ENCODE assay signal across 1 cellular context in the genomic region with DNA sequence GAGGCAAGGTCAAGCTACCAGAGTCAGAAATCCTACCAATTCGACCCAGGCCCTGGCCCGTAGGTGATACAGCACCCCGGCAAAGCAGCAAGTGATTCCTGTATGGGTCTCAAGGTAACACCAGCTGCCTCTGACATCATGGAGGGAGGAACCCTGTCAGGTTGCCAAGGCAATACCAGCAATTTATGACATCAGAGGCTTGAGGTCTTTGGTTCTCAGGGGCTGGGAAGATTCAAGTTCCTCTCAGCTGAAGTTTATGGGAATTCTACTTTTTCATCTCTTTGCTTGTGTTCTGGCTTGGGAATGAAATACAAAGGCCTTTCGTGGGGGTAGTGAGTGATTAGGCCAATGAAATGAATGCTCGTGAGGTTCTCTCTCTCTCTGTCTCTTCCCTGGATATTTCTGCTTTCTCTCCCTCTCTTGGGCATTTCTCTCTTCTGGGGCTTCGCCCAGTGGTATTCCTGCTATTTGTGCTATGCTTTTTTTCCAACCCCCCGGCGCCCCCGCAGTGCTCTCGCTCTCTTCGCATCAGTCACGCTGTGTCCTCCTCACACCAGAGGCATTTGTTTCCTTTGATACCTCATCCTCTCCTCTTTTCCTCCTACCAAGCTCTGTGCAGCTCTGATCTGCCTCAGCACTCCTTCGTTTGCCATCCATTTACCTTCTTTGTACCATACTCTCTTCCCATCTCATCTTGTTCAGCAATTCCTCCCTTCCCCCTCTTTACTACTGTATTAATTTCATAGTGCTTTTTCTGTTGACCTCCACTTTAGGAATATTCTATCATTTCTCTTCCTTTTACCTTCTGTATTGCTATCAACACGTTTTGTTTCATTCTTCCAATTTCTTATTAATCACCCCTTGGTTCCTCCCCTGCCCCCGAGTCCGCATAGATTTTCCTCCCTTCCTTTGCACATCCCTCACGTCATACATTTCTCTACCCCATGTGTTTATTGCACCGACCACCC.
A peak's percentile ranks its signal among the peaks of the same experiment; 100 is the strongest.
TF ChIP-seq lines count a peak whose summit lies in the region.

No MANE protein-coding gene starts in this region.

TF ChIP-seq in HEK293, 187 proteins besides CTCF, POLR2A, EP300 and RAD21 (continued from another document):
- TF ChIP-seq, protein P1, sequence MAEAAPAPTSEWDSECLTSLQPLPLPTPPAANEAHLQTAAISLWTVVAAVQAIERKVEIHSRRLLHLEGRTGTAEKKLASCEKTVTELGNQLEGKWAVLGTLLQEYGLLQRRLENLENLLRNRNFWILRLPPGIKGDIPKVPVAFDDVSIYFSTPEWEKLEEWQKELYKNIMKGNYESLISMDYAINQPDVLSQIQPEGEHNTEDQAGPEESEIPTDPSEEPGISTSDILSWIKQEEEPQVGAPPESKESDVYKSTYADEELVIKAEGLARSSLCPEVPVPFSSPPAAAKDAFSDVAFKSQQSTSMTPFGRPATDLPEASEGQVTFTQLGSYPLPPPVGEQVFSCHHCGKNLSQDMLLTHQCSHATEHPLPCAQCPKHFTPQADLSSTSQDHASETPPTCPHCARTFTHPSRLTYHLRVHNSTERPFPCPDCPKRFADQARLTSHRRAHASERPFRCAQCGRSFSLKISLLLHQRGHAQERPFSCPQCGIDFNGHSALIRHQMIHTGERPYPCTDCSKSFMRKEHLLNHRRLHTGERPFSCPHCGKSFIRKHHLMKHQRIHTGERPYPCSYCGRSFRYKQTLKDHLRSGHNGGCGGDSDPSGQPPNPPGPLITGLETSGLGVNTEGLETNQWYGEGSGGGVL (tag by site-specific recombination; IDR thresholded peaks at IDR 0.05) = no peak
- TF ChIP-seq ZNF561 (tag by site-specific recombination; IDR thresholded peaks at IDR 0.05; ENCODE audit: borderline replicate concordance) (no peak), ZNF366 (tag by site-specific recombination; conservative IDR thresholded peaks at IDR 0.05) (peak; percentile 70), IKZF3 (tag by site-specific recombination; IDR thresholded peaks at IDR 0.05) (0 out of 2 replicates have a peak, but pooled peaks have one; percentile 32), ZNF629 (tag by site-specific recombination; IDR thresholded peaks at IDR 0.05) (peak; percentile 96), WT1 (tag by site-specific recombination; IDR thresholded peaks at IDR 0.05) (peak; percentile 58), ZBTB21 (tag by site-specific recombination; IDR thresholded peaks at IDR 0.05) (peak; percentile 94), SP2 (tag by site-specific recombination; IDR thresholded peaks at IDR 0.05) (peak; percentile 13; the same call in 1 of the 2 replicates)
- TF ChIP-seq, protein P2, sequence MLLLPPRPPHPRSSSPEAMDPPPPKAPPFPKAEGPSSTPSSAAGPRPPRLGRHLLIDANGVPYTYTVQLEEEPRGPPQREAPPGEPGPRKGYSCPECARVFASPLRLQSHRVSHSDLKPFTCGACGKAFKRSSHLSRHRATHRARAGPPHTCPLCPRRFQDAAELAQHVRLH (tag by site-specific recombination; IDR thresholded peaks at IDR 0.05) = no peak
